In the genomic region with DNA sequence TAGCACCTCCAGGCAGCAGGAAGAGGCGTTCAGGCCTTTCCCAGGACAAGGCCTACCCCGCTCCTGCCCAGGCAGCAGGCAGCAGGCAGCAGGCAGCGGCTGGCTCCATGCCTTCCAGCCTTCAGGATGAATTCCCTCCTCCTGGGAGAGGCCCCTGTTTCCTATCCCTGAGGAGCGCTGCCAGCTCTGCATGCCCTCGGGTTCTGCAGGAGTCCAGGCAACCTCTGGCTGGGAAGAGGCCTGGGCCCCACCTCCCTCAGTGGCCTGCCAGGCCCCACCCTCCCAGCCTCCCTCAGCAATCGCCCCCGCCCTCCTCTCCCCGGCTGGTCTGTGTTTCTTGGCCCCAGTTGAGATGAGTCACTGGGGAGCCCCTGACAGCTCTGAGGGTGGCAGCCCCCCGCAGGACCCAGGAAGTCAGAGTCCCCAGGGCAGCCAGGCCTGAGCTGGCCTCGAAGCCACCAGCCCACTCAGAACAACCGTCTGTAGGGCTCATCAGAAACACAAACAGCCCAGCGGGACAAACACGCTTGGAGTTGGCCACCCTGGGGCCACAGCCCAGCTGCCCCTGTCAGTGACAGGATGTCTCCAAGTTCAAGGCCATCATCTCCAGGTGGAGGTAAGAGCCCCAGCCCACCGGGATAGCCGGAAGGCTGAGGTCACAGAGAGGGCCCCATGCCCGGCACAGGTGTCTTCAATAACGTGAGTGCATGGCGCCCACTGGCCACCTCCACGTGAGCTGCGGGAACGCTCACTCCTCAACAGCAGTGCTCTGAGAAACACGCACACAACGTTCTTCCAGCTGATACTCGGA, we compare ENCODE assay signal across 1 cellular context.
TF ChIP-seq lines count a peak whose summit lies in the region.

No MANE protein-coding gene starts in this region.

TF ChIP-seq in HepG2, 621 proteins besides CTCF, POLR2A, EP300 and RAD21 (continued from another document and continues in another):
- TF ChIP-seq, protein P1, sequence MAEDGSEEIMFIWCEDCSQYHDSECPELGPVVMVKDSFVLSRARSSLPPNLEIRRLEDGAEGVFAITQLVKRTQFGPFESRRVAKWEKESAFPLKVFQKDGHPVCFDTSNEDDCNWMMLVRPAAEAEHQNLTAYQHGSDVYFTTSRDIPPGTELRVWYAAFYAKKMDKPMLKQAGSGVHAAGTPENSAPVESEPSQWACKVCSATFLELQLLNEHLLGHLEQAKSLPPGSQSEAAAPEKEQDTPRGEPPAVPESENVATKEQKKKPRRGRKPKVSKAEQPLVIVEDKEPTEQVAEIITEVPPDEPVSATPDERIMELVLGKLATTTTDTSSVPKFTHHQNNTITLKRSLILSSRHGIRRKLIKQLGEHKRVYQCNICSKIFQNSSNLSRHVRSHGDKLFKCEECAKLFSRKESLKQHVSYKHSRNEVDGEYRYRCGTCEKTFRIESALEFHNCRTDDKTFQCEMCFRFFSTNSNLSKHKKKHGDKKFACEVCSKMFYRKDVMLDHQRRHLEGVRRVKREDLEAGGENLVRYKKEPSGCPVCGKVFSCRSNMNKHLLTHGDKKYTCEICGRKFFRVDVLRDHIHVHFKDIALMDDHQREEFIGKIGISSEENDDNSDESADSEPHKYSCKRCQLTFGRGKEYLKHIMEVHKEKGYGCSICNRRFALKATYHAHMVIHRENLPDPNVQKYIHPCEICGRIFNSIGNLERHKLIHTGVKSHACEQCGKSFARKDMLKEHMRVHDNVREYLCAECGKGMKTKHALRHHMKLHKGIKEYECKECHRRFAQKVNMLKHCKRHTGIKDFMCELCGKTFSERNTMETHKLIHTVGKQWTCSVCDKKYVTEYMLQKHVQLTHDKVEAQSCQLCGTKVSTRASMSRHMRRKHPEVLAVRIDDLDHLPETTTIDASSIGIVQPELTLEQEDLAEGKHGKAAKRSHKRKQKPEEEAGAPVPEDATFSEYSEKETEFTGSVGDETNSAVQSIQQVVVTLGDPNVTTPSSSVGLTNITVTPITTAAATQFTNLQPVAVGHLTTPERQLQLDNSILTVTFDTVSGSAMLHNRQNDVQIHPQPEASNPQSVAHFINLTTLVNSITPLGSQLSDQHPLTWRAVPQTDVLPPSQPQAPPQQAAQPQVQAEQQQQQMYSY (CRISPR knock-in tag; IDR thresholded peaks at IDR 0.05) = no peak
- TF ChIP-seq NBN (conservative IDR thresholded peaks at IDR 0.05) = no peak
- no peak for TF ChIP-seq THAP11 (CRISPR knock-in tag; IDR thresholded peaks at IDR 0.05)
- TF ChIP-seq, protein P2, sequence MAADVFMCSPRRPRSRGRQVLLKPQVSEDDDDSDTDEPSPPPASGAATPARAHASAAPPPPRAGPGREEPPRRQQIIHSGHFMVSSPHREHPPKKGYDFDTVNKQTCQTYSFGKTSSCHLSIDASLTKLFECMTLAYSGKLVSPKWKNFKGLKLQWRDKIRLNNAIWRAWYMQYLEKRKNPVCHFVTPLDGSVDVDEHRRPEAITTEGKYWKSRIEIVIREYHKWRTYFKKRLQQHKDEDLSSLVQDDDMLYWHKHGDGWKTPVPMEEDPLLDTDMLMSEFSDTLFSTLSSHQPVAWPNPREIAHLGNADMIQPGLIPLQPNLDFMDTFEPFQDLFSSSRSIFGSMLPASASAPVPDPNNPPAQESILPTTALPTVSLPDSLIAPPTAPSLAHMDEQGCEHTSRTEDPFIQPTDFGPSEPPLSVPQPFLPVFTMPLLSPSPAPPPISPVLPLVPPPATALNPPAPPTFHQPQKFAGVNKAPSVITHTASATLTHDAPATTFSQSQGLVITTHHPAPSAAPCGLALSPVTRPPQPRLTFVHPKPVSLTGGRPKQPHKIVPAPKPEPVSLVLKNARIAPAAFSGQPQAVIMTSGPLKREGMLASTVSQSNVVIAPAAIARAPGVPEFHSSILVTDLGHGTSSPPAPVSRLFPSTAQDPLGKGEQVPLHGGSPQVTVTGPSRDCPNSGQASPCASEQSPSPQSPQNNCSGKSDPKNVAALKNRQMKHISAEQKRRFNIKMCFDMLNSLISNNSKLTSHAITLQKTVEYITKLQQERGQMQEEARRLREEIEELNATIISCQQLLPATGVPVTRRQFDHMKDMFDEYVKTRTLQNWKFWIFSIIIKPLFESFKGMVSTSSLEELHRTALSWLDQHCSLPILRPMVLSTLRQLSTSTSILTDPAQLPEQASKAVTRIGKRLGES (CRISPR knock-in tag; IDR thresholded peaks at IDR 0.05; ENCODE audit: borderline replicate concordance) = no peak
- 0 out of 2 replicates have a peak, but pooled peaks have one; percentile 18 for TF ChIP-seq KDM4B (CRISPR knock-in tag; IDR thresholded peaks at IDR 0.05)
- peak; percentile 68; the same call in 1 of the 2 replicates for TF ChIP-seq ZNF768 (CRISPR knock-in tag; IDR thresholded peaks at IDR 0.05)
- TF ChIP-seq ZNF343 (CRISPR knock-in tag; IDR thresholded peaks at IDR 0.05) = peak; percentile 8; the same call in 1 of the 2 replicates
- no peak for TF ChIP-seq ZNF567 (CRISPR knock-in tag; IDR thresholded peaks at IDR 0.05; ENCODE audit: borderline replicate concordance)
- TF ChIP-seq, protein P3, sequence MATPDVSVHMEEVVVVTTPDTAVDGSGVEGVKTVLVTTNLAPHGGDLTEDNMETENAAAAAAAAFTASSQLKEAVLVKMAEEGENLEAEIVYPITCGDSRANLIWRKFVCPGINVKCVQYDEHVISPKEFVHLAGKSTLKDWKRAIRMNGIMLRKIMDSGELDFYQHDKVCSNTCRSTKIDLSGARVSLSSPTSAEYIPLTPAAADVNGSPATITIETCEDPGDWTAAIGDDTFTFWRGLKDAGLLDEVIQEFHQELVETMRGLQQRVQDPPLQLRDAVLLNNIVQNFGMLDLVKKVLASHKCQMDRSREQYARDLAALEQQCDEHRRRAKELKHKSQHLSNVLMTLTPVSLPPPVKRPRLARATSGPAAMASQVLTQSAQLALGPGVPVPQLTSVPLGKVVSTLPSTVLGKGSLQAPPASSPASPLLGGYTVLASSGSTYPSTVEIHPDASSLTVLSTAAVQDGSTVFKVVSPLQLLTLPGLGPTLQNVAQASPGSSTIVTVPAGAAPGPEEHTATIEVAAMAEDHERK (CRISPR knock-in tag; IDR thresholded peaks at IDR 0.05; ENCODE audit: low read depth) = no peak
- TF ChIP-seq CENPT (CRISPR knock-in tag; IDR thresholded peaks at IDR 0.05; ENCODE audit: low read depth) = 0 out of 2 replicates have a peak, but pooled peaks have one; percentile 40
- TF ChIP-seq KAT8 (CRISPR knock-in tag; IDR thresholded peaks at IDR 0.05) = no peak
- TF ChIP-seq, protein P4, sequence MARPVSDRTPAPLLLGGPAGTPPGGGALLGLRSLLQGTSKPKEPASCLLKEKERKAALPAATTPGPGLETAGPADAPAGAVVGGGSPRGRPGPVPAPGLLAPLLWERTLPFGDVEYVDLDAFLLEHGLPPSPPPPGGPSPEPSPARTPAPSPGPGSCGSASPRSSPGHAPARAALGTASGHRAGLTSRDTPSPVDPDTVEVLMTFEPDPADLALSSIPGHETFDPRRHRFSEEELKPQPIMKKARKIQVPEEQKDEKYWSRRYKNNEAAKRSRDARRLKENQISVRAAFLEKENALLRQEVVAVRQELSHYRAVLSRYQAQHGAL (CRISPR knock-in tag; IDR thresholded peaks at IDR 0.05; ENCODE audit: not compliant biosample characterization) = no peak
- TF ChIP-seq, protein P5, sequence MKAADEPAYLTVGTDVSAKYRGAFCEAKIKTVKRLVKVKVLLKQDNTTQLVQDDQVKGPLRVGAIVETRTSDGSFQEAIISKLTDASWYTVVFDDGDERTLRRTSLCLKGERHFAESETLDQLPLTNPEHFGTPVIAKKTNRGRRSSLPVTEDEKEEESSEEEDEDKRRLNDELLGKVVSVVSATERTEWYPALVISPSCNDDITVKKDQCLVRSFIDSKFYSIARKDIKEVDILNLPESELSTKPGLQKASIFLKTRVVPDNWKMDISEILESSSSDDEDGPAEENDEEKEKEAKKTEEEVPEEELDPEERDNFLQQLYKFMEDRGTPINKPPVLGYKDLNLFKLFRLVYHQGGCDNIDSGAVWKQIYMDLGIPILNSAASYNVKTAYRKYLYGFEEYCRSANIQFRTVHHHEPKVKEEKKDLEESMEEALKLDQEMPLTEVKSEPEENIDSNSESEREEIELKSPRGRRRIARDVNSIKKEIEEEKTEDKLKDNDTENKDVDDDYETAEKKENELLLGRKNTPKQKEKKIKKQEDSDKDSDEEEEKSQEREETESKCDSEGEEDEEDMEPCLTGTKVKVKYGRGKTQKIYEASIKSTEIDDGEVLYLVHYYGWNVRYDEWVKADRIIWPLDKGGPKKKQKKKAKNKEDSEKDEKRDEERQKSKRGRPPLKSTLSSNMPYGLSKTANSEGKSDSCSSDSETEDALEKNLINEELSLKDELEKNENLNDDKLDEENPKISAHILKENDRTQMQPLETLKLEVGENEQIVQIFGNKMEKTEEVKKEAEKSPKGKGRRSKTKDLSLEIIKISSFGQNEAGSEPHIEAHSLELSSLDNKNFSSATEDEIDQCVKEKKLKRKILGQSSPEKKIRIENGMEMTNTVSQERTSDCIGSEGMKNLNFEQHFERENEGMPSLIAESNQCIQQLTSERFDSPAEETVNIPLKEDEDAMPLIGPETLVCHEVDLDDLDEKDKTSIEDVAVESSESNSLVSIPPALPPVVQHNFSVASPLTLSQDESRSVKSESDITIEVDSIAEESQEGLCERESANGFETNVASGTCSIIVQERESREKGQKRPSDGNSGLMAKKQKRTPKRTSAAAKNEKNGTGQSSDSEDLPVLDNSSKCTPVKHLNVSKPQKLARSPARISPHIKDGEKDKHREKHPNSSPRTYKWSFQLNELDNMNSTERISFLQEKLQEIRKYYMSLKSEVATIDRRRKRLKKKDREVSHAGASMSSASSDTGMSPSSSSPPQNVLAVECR (CRISPR knock-in tag; IDR thresholded peaks at IDR 0.05; ENCODE audit: borderline replicate concordance) = no peak
- TF ChIP-seq SMAD3 (CRISPR knock-in tag; IDR thresholded peaks at IDR 0.05) = no peak
- no peak for TF ChIP-seq POLR2G (IDR thresholded peaks at IDR 0.05; ENCODE audit: low read depth, low read length)
- no peak for TF ChIP-seq ZKSCAN1 (IDR thresholded peaks at IDR 0.05; ENCODE audit: low read length)
- TF ChIP-seq, protein P6, sequence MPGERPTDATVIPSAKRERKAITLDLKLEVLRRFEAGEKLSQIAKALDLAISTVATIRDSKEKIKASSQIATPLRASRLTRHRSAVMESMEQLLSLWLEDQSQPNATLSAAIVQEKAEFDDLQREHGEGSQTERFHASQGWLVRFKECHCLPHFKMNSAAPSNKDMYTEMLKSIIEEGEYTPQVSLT (CRISPR knock-in tag; IDR thresholded peaks at IDR 0.05; ENCODE audit: borderline replicate concordance, low read depth) = no peak
- TF ChIP-seq, protein P7, sequence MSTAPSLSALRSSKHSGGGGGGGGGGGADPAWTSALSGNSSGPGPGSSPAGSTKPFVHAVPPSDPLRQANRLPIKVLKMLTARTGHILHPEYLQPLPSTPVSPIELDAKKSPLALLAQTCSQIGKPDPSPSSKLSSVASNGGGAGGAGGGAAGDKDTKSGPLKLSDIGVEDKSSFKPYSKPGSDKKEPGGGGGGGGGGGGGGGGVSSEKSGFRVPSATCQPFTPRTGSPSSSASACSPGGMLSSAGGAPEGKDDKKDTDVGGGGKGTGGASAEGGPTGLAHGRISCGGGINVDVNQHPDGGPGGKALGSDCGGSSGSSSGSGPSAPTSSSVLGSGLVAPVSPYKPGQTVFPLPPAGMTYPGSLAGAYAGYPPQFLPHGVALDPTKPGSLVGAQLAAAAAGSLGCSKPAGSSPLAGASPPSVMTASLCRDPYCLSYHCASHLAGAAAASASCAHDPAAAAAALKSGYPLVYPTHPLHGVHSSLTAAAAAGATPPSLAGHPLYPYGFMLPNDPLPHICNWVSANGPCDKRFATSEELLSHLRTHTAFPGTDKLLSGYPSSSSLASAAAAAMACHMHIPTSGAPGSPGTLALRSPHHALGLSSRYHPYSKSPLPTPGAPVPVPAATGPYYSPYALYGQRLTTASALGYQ (CRISPR knock-in tag; IDR thresholded peaks at IDR 0.05) = no peak
- TF ChIP-seq, protein P8, sequence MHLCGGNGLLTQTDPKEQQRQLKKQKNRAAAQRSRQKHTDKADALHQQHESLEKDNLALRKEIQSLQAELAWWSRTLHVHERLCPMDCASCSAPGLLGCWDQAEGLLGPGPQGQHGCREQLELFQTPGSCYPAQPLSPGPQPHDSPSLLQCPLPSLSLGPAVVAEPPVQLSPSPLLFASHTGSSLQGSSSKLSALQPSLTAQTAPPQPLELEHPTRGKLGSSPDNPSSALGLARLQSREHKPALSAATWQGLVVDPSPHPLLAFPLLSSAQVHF (CRISPR knock-in tag; IDR thresholded peaks at IDR 0.05) = no peak
- TF ChIP-seq IRF2 (CRISPR knock-in tag; IDR thresholded peaks at IDR 0.05) = no peak
- TF ChIP-seq MIER3 (CRISPR knock-in tag; IDR thresholded peaks at IDR 0.05; ENCODE audit: borderline replicate concordance) = no peak
- TF ChIP-seq, protein P9, sequence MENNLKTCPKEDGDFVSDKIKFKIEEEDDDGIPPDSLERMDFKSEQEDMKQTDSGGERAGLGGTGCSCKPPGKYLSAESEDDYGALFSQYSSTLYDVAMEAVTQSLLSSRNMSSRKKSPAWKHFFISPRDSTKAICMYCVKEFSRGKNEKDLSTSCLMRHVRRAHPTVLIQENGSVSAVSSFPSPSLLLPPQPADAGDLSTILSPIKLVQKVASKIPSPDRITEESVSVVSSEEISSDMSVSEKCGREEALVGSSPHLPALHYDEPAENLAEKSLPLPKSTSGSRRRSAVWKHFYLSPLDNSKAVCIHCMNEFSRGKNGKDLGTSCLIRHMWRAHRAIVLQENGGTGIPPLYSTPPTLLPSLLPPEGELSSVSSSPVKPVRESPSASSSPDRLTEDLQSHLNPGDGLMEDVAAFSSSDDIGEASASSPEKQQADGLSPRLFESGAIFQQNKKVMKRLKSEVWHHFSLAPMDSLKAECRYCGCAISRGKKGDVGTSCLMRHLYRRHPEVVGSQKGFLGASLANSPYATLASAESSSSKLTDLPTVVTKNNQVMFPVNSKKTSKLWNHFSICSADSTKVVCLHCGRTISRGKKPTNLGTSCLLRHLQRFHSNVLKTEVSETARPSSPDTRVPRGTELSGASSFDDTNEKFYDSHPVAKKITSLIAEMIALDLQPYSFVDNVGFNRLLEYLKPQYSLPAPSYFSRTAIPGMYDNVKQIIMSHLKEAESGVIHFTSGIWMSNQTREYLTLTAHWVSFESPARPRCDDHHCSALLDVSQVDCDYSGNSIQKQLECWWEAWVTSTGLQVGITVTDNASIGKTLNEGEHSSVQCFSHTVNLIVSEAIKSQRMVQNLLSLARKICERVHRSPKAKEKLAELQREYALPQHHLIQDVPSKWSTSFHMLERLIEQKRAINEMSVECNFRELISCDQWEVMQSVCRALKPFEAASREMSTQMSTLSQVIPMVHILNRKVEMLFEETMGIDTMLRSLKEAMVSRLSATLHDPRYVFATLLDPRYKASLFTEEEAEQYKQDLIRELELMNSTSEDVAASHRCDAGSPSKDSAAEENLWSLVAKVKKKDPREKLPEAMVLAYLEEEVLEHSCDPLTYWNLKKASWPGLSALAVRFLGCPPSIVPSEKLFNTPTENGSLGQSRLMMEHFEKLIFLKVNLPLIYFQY (CRISPR knock-in tag; IDR thresholded peaks at IDR 0.05; ENCODE audit: borderline replicate concordance) = no peak
- TF ChIP-seq ERF (CRISPR knock-in tag; IDR thresholded peaks at IDR 0.05) = 0 out of 2 replicates have a peak, but pooled peaks have one; percentile 15
